2 cellular contexts compared by ENCODE assay signal in the genomic region with DNA sequence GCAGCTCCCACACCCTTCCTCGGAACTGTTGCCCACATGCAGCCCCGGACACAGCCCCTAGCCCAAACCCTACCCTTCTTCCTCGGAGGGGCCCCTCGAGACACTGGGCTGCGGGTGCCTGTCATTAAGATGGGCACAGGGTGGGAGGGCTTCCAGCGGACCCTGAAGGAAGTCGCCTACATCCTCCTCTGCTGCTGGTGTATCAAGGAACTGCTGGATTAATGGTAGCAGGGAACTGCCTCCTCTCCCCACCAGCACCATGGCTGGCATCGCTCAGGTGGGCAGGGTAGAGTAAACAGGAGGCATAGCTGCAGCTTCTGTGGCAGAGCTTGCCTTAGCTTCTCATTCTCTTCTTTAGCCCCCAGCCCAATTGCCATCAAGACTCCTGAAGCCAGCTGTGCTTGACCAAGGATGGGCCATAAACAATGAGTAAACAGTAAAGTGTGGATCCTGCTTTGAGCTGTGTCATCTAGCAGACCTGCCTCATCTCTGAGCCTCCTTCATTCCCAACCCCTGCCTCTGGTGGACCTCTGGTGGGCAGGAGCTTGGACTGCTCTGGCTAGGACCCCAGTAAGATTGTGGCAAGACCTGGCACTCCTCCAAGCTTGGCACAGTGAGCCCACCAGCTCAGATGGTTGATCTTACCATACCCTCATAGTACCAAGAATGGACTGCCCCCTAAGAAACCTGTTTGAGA.
A peak's percentile ranks its signal among the peaks of the same experiment; 100 is the strongest.
TF ChIP-seq lines count a peak whose summit lies in the region.

A gene with protein sequence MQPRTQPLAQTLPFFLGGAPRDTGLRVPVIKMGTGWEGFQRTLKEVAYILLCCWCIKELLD (plus strand): TSS at position 15 of the 697 bp plus-strand sequence. CDS start 22 bp downstream, at position 37.

TF ChIP-seq in GM23338, 12 proteins besides CTCF, POLR2A, EP300 and RAD21 (continued from another document):
- no peak for TF ChIP-seq JUNB (IDR thresholded peaks at IDR 0.05; ENCODE audit: unreplicated experiment)
TF ChIP-seq in GM23338: peak in this region for 0.

TF ChIP-seq in K562, 482 proteins besides CTCF, POLR2A, EP300 and RAD21 (continued from another document):
- TF ChIP-seq GATAD2A (IDR thresholded peaks at IDR 0.05): 0 out of 2 replicates have a peak, but pooled peaks have one; percentile 21
- TF ChIP-seq ZNF583 (CRISPR knock-in tag; IDR thresholded peaks at IDR 0.05): 0 out of 2 replicates have a peak, but pooled peaks have one; percentile 26
- 0 out of 2 replicates have a peak, but pooled peaks have one; percentile 9 for TF ChIP-seq POLR2AphosphoS5 (IDR thresholded peaks at IDR 0.05; ENCODE audit: control insufficient read depth, insufficient read depth, low read depth, low read length)
- peak; percentile 43; the same call in 1 of the 2 replicates for TF ChIP-seq POLR2G (IDR thresholded peaks at IDR 0.05; ENCODE audit: low read depth, low read length)
- TF ChIP-seq NBN (IDR thresholded peaks at IDR 0.05; ENCODE audit: low read depth): no peak
- no peak for TF ChIP-seq ZC3H4 (CRISPR knock-in tag; IDR thresholded peaks at IDR 0.05; ENCODE audit: borderline replicate concordance)
- peak; percentile 41; the same call in 1 of the 2 replicates for TF ChIP-seq SUPT5H (IDR thresholded peaks at IDR 0.05)
- no peak for TF ChIP-seq MCM2 (IDR thresholded peaks at IDR 0.05; ENCODE audit: low read depth)
- TF ChIP-seq, protein P1, sequence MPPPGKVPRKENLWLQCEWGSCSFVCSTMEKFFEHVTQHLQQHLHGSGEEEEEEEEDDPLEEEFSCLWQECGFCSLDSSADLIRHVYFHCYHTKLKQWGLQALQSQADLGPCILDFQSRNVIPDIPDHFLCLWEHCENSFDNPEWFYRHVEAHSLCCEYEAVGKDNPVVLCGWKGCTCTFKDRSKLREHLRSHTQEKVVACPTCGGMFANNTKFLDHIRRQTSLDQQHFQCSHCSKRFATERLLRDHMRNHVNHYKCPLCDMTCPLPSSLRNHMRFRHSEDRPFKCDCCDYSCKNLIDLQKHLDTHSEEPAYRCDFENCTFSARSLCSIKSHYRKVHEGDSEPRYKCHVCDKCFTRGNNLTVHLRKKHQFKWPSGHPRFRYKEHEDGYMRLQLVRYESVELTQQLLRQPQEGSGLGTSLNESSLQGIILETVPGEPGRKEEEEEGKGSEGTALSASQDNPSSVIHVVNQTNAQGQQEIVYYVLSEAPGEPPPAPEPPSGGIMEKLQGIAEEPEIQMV (tag; conservative IDR thresholded peaks at IDR 0.05; ENCODE audit: low read depth): 0 out of 2 replicates have a peak, but pooled peaks have one; percentile 30
- TF ChIP-seq, protein P2, sequence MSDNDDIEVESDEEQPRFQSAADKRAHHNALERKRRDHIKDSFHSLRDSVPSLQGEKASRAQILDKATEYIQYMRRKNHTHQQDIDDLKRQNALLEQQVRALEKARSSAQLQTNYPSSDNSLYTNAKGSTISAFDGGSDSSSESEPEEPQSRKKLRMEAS (CRISPR knock-in tag; IDR thresholded peaks at IDR 0.05): no peak
- no peak for TF ChIP-seq ZNF197 (CRISPR knock-in tag; IDR thresholded peaks at IDR 0.05; ENCODE audit: low read depth)
- TF ChIP-seq ERF (CRISPR knock-in tag; IDR thresholded peaks at IDR 0.05): 0 out of 2 replicates have a peak, but pooled peaks have one; percentile 15
- TF ChIP-seq, protein P3, sequence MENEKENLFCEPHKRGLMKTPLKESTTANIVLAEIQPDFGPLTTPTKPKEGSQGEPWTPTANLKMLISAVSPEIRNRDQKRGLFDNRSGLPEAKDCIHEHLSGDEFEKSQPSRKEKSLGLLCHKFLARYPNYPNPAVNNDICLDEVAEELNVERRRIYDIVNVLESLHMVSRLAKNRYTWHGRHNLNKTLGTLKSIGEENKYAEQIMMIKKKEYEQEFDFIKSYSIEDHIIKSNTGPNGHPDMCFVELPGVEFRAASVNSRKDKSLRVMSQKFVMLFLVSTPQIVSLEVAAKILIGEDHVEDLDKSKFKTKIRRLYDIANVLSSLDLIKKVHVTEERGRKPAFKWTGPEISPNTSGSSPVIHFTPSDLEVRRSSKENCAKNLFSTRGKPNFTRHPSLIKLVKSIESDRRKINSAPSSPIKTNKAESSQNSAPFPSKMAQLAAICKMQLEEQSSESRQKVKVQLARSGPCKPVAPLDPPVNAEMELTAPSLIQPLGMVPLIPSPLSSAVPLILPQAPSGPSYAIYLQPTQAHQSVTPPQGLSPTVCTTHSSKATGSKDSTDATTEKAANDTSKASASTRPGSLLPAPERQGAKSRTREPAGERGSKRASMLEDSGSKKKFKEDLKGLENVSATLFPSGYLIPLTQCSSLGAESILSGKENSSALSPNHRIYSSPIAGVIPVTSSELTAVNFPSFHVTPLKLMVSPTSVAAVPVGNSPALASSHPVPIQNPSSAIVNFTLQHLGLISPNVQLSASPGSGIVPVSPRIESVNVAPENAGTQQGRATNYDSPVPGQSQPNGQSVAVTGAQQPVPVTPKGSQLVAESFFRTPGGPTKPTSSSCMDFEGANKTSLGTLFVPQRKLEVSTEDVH (IDR thresholded peaks at IDR 0.05; ENCODE audit: low read depth, partially characterized antibody): peak; percentile 18
- TF ChIP-seq ZC3H11A (IDR thresholded peaks at IDR 0.05; ENCODE audit: low read depth, low read length): no peak
- TF ChIP-seq RBFOX2 (IDR thresholded peaks at IDR 0.05; ENCODE audit: low read depth, low read length): 0 out of 2 replicates have a peak, but pooled peaks have one; percentile 30
- TF ChIP-seq FOSL1 (tag; conservative IDR thresholded peaks at IDR 0.05): 0 out of 2 replicates have a peak, but pooled peaks have one; percentile 11
- TF ChIP-seq C11orf30 (IDR thresholded peaks at IDR 0.05; ENCODE audit: low read depth): peak; percentile 39; the same call in 1 of the 2 replicates
- TF ChIP-seq, protein P4, sequence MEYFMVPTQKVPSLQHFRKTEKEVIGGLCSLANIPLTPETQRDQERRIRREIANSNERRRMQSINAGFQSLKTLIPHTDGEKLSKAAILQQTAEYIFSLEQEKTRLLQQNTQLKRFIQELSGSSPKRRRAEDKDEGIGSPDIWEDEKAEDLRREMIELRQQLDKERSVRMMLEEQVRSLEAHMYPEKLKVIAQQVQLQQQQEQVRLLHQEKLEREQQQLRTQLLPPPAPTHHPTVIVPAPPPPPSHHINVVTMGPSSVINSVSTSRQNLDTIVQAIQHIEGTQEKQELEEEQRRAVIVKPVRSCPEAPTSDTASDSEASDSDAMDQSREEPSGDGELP (CRISPR knock-in tag; IDR thresholded peaks at IDR 0.05; ENCODE audit: borderline replicate concordance): peak; percentile 50; the same call in 1 of the 2 replicates
- no peak for TF ChIP-seq PRMT5 (CRISPR knock-in tag; IDR thresholded peaks at IDR 0.05)
- TF ChIP-seq, protein P5, sequence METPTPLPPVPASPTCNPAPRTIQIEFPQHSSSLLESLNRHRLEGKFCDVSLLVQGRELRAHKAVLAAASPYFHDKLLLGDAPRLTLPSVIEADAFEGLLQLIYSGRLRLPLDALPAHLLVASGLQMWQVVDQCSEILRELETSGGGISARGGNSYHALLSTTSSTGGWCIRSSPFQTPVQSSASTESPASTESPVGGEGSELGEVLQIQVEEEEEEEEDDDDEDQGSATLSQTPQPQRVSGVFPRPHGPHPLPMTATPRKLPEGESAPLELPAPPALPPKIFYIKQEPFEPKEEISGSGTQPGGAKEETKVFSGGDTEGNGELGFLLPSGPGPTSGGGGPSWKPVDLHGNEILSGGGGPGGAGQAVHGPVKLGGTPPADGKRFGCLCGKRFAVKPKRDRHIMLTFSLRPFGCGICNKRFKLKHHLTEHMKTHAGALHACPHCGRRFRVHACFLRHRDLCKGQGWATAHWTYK (CRISPR knock-in tag; IDR thresholded peaks at IDR 0.05): 0 out of 2 replicates have a peak, but pooled peaks have one; percentile 16
- TF ChIP-seq, protein P6, sequence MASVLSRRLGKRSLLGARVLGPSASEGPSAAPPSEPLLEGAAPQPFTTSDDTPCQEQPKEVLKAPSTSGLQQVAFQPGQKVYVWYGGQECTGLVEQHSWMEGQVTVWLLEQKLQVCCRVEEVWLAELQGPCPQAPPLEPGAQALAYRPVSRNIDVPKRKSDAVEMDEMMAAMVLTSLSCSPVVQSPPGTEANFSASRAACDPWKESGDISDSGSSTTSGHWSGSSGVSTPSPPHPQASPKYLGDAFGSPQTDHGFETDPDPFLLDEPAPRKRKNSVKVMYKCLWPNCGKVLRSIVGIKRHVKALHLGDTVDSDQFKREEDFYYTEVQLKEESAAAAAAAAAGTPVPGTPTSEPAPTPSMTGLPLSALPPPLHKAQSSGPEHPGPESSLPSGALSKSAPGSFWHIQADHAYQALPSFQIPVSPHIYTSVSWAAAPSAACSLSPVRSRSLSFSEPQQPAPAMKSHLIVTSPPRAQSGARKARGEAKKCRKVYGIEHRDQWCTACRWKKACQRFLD (CRISPR knock-in tag; IDR thresholded peaks at IDR 0.05): 0 out of 2 replicates have a peak, but pooled peaks have one; percentile 50
- TF ChIP-seq TARDBP (IDR thresholded peaks at IDR 0.05): no peak
- TF ChIP-seq, protein P7, sequence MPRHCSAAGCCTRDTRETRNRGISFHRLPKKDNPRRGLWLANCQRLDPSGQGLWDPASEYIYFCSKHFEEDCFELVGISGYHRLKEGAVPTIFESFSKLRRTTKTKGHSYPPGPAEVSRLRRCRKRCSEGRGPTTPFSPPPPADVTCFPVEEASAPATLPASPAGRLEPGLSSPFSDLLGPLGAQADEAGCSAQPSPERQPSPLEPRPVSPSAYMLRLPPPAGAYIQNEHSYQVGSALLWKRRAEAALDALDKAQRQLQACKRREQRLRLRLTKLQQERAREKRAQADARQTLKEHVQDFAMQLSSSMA (CRISPR knock-in tag; IDR thresholded peaks at IDR 0.05): peak; percentile 74; the same call in 1 of the 2 replicates
- TF ChIP-seq ZNF766 (CRISPR knock-in tag; conservative IDR thresholded peaks at IDR 0.05): 0 out of 2 replicates have a peak, but pooled peaks have one; percentile 8
- TF ChIP-seq, protein P8, sequence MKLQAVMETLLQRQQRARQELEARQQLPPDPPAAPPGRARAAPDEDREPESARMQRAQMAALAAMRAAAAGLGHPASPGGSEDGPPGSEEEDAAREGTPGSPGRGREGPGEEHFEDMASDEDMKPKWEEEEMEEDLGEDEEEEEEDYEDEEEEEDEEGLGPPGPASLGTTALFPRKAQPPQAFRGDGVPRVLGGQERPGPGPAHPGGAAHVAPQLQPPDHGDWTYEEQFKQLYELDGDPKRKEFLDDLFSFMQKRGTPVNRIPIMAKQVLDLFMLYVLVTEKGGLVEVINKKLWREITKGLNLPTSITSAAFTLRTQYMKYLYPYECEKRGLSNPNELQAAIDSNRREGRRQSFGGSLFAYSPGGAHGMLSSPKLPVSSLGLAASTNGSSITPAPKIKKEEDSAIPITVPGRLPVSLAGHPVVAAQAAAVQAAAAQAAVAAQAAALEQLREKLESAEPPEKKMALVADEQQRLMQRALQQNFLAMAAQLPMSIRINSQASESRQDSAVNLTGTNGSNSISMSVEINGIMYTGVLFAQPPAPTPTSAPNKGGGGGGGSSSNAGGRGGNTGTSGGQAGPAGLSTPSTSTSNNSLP (IDR thresholded peaks at IDR 0.05; ENCODE audit: borderline replicate concordance, low read depth, low read length): no peak
- peak; percentile 53; the same call in 1 of the 2 replicates for TF ChIP-seq ZNF316 (IDR thresholded peaks at IDR 0.05)
- TF ChIP-seq NFE2L1 (tag; IDR thresholded peaks at IDR 0.05; ENCODE audit: borderline replicate concordance, low read depth): no peak
- peak; percentile 42 for TF ChIP-seq NFIC (IDR thresholded peaks at IDR 0.05)
- TF ChIP-seq MAFG (tag; conservative IDR thresholded peaks at IDR 0.05): peak; percentile 52; the same call in 1 of the 2 replicates
- peak; percentile 8; the same call in 1 of the 2 replicates for TF ChIP-seq ZBTB7A (IDR thresholded peaks at IDR 0.05; ENCODE audit: borderline replicate concordance, control insufficient read depth, low read depth, low read length)
- no peak for TF ChIP-seq KAT2B (IDR thresholded peaks at IDR 0.05; ENCODE audit: low read depth, low read length)
- TF ChIP-seq ZBTB17 (CRISPR knock-in tag; IDR thresholded peaks at IDR 0.05): 0 out of 2 replicates have a peak, but pooled peaks have one; percentile 25
